Comparison of ENCODE assay signal across 8 cellular contexts in genomic region chr16:3046506-3047386, GRCh38. TPM values are rescaled to one million over a fixed set of nuclear protein-coding genes. Genes with fewer than 3 reads are reported as not detected.
DNase-seq lines count a peak whose midpoint lies in the region; ATAC-seq and TF ChIP-seq lines count a peak whose summit lies in the region.

Gene MMP25 (plus strand): TSS chr16:3046561. CDS start chr16:3046918, 357 bp downstream.

- peak within 1 kb of the TSS in 1 of 2 donors; percentile 67 for H3K27ac Mint-ChIP-seq in T-cell

- H2AK5ac ChIP-seq in trophoblast cell (ENCODE audit: low read length), result no peak within 1 kb of the TSS

- H4K91ac ChIP-seq in trophoblast cell (ENCODE audit: low read depth, low read length), result no peak within 1 kb of the TSS

- H3K4me1 Mint-ChIP-seq in T-cell, result peaks cover 15 to 35% (median 28%) of the 10 kb centered on the region in 3 donors

- H2BK5ac ChIP-seq in trophoblast cell (ENCODE audit: low read depth, low read length, poor library complexity), result no peak within 1 kb of the TSS

- no peak within 1 kb of the TSS for H3K23ac ChIP-seq in trophoblast cell (ENCODE audit: low read length)

- H3K27me3 ChIP-seq in GM06990 (replicated peaks; ENCODE audit: control insufficient read depth, insufficient read depth, low read length) (no peaks in the 10 kb centered on the region; the same call in 1 of the 2 replicates), trophoblast cell (ENCODE audit: insufficient read depth, low read length) (peaks cover 34% of the 10 kb centered on the region)

- peaks cover 4 to 9% of the 10 kb centered on the region in 2 experiments for H3K4me1 ChIP-seq in trophoblast cell (ENCODE audit: control insufficient read depth in 1 of 2, insufficient read depth in 2 of 2, low read length in 2 of 2)

- H3K4ac ChIP-seq in trophoblast cell (ENCODE audit: low read depth, low read length), result no peak within 1 kb of the TSS

- CTCF ChIA-PET in T-cell (lab: Charles Lee), result no interaction called here

- H3K4me3 Mint-ChIP-seq in T-cell, result peak within 1 kb of the TSS; percentile 73 to 77 (median 76)

- no peak within 1 kb of the TSS for H3K18ac ChIP-seq in trophoblast cell (ENCODE audit: low read length)

- no peak for DNase-seq in GM06990 (ENCODE audit: extremely low read depth, insufficient read length)
- no peak for DNase-seq in T-cell
- no peak for DNase-seq in fibroblast of the aortic adventitia (ENCODE audit: low read depth)
- no peak for DNase-seq in trophoblast cell
- no peak for DNase-seq in NCI-H1417 (lab: John Stamatoyannopoulos, UW)

- H3K27me3 Mint-ChIP-seq in T-cell, result peaks cover 18 to 38% of the 10 kb centered on the region in 2 donors

- POLR2A ChIA-PET in T-cell (lab: Charles Lee), result no interaction called here

- H3K36me3 Mint-ChIP-seq in T-cell, result no peaks in the 10 kb centered on the region

- H3K14ac ChIP-seq in trophoblast cell (ENCODE audit: low read length), result no peak within 1 kb of the TSS

- H3K36me3 ChIP-seq in GM06990 (ENCODE audit: control insufficient read depth, insufficient read depth, low read length), result no peaks in the 10 kb centered on the region
- H3K36me3 ChIP-seq in trophoblast cell (ENCODE audit: control insufficient read depth in 1 of 2, insufficient read depth in 2 of 2, low read length in 2 of 2), result no peaks in the 10 kb centered on the region

- H2AFZ ChIP-seq in trophoblast cell (ENCODE audit: insufficient read depth, low read length, poor library complexity), result peak within 1 kb of the TSS; percentile 15

- peak within 1 kb of the TSS; percentile 62 for H3K4me3 ChIP-seq in GM06990 (replicated peaks; ENCODE audit: low read depth, low read length)
- H3K4me3 ChIP-seq in fibroblast of the aortic adventitia (ENCODE audit: low read depth, low read length), result peak within 1 kb of the TSS; percentile 53
- H3K4me3 ChIP-seq in trophoblast cell (ENCODE audit: low read depth, low read length), result peak within 1 kb of the TSS; percentile 49

- H3K27ac ChIP-seq in trophoblast cell (ENCODE audit: low read depth, low read length), result no peak within 1 kb of the TSS

- no peak within 1 kb of the TSS for H4K12ac ChIP-seq in trophoblast cell (ENCODE audit: low read depth, low read length)

- H2BK12ac ChIP-seq in trophoblast cell (ENCODE audit: low read length), result no peak within 1 kb of the TSS

- H2BK120ac ChIP-seq in trophoblast cell (ENCODE audit: insufficient read depth, low read length, poor library complexity), result no peak within 1 kb of the TSS

- peak; percentile 39 to 58 (median 44) for ATAC-seq in T-cell (replicated peaks in 1 of 4)
- ATAC-seq in HG03442 (IDR thresholded peaks at IDR 0.05; ENCODE audit: unreplicated experiment), result no peak
- no peak for ATAC-seq in HG03135 (IDR thresholded peaks at IDR 0.05; ENCODE audit: unreplicated experiment)
- ATAC-seq in HG02840 (IDR thresholded peaks at IDR 0.05; ENCODE audit: low FRiP score, unreplicated experiment), result no peak

- TF ChIP-seq CTCF in GM06990 (IDR thresholded peaks at IDR 0.05; ENCODE audit: insufficient read depth, low read length, poor library complexity, severe bottlenecking) (no peak), fibroblast of the aortic adventitia (IDR thresholded peaks at IDR 0.05; ENCODE audit: insufficient read depth, low read length) (no peak)

- H3K9ac ChIP-seq in trophoblast cell (ENCODE audit: low read length), result no peak within 1 kb of the TSS

- no peaks in the 10 kb centered on the region for H3K79me1 ChIP-seq in trophoblast cell (ENCODE audit: low read length)

- H3K9me3 ChIP-seq in trophoblast cell (ENCODE audit: insufficient read depth, low read depth, low read length), result no peaks in the 10 kb centered on the region

- peak within 1 kb of the TSS; percentile 84 for H3K4me2 ChIP-seq in trophoblast cell (ENCODE audit: low read length)

- H3K79me2 ChIP-seq in trophoblast cell (ENCODE audit: control insufficient read depth, insufficient read depth, low read length, poor library complexity), result no peaks in the 10 kb centered on the region

- no peak within 1 kb of the TSS for H4K8ac ChIP-seq in trophoblast cell (ENCODE audit: low read depth, low read length)

- H3K9me3 Mint-ChIP-seq in T-cell, result no peaks in the 10 kb centered on the region

- WGBS in trophoblast cell (ENCODE audit: extremely low coverage, insufficient coverage, insufficient read length), result no CpG with 5 or more reads among the region's 75 CpGs

RNA-seq across cellular contexts. Expression of gene MMP25, which starts in this region (rescaled TPM):
- total RNA-seq in T-cell, result 1 to 10 TPM; 1.6 to 9.6 (median 4.1) TPM
- total RNA-seq in fibroblast of the aortic adventitia (ENCODE audit: low replicate concordance), result not detected in 2 replicates
- polyA plus RNA-seq in trophoblast cell (2013), result 0.14 and 0.17 TPM in 2 replicates

Comparison
In these comparisons a context has a peak if more than half of its experiments do, and no peak if none do; other contexts are left out.
1. ATAC-seq: peak in T-cell (4 of 4); none in HG03442 (single experiment), HG03135 (single experiment) and HG02840 (single experiment).
2. Peak in every context shown above with its lines, with median percentiles within 50 percentile points of each other: H3K4me3 ChIP-seq.